In the genomic region with DNA sequence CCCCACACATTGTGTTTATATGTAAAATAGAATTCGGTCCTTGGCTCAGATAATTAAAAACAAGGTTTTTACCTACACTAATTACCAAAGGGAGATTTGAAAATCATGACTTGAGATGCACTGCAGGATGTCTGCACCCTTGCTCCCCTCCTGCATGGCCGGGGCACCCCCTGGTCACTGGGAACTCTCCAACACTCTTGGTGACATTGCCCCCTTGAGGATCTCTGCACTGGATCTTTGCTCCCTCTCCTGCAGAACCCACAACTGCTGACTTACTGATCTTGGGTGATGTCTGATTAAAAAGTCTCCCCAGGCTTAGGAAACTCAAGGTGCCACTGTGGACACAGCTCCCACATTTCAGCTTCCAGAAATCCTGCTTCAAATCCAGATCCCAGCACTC, we compare ENCODE assay signal across 1 cellular context.
TF ChIP-seq lines count a peak whose summit lies in the region.

No MANE protein-coding gene starts in this region.

TF ChIP-seq in K562, 482 proteins besides CTCF, POLR2A, EP300 and RAD21 (continued from another document):
- TF ChIP-seq, protein P1, sequence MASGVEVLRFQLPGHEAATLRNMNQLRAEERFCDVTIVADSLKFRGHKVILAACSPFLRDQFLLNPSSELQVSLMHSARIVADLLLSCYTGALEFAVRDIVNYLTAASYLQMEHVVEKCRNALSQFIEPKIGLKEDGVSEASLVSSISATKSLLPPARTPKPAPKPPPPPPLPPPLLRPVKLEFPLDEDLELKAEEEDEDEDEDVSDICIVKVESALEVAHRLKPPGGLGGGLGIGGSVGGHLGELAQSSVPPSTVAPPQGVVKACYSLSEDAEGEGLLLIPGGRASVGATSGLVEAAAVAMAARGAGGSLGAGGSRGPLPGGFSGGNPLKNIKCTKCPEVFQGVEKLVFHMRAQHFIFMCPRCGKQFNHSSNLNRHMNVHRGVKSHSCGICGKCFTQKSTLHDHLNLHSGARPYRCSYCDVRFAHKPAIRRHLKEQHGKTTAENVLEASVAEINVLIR (CRISPR knock-in tag; IDR thresholded peaks at IDR 0.05) = no peak
- TF ChIP-seq ZNF282 (CRISPR knock-in tag; IDR thresholded peaks at IDR 0.05) (no peak), TSC22D4 (tag; IDR thresholded peaks at IDR 0.05) (no peak), CAMTA2 (CRISPR knock-in tag; conservative IDR thresholded peaks at IDR 0.05) (no peak), PHF21A (IDR thresholded peaks at IDR 0.05; ENCODE audit: borderline replicate concordance, low read depth) (no peak), MXI1 (IDR thresholded peaks at IDR 0.05; ENCODE audit: low read depth, low read length) (no peak), WHSC1 (IDR thresholded peaks at IDR 0.05; ENCODE audit: low read length) (no peak), ZNF436 (CRISPR knock-in tag; IDR thresholded peaks at IDR 0.05) (no peak), EHMT2 (IDR thresholded peaks at IDR 0.05) (no peak)
